Comparison of ENCODE assay signal across 31 cellular contexts in genomic region chr20:4568560-4568959, GRCh38.
"Had no signal": no experiment of that assay in that cellular context is flagged by ENCODE, and none has a peak within 500 bp of the region (broad histone marks: within the 10 kb centered on the region; RNA-seq: fewer than 3 reads in every experiment).

No MANE protein-coding gene starts in this region.

- H3K27me3 ChIP-seq: ovary, testis, tibial artery, transverse colon, upper lobe of right lung, uterus had no signal

- H3K27ac ChIP-seq: neural progenitor cell, ovary, parathyroid adenoma, psoas muscle, skin epidermis, spleen, suprapubic skin, testis, tibial artery, transverse colon, upper lobe of right lung, uterus had no signal

- H3K4me3 ChIP-seq: neural progenitor cell, ovary, psoas muscle, skin epidermis, smooth muscle cell, spleen, suprapubic skin, testis, tibial artery, transverse colon, upper lobe of right lung, uterus had no signal

- H3K9ac ChIP-seq: neural progenitor cell, parathyroid adenoma had no signal

- H3K4me3 Mint-ChIP-seq: natural killer cell; nephron; neural progenitor cell; stimulated activated memory B cell treated with anti-CD40 and anti-IgM and Interleukin-4, amounts not matched to agents 10 μg/mL and 1 μg/mL and 100 μg/mL, for 72 hours; stimulated activated naive CD8-positive, alpha-beta T cell treated with anti-CD3 and anti-CD28 coated beads, Interleukin-15, amount 100 ng/mL, for 72 hours; type B pancreatic cell had no signal

- ATAC-seq: natural killer cell; psoas muscle; right cardiac atrium; sciatic nerve; stimulated activated memory B cell treated with anti-CD40 and anti-IgM and Interleukin-4, amounts not matched to agents 10 μg/mL and 1 μg/mL and 100 μg/mL, for 72 hours; stimulated activated naive CD8-positive, alpha-beta T cell treated with anti-CD3 and anti-CD28 coated beads, Interleukin-15, amount 100 ng/mL, for 72 hours; stimulated activated naive CD8-positive, alpha-beta T cell treated with anti-CD3 and anti-CD28 coated beads, Interleukin-15, Interleukin-2, amounts not matched to agents 100 U/mL and 50 U/mL, for 24 hours; upper lobe of right lung had no signal

- H3K36me3 Mint-ChIP-seq: natural killer cell; neural progenitor cell; stimulated activated memory B cell treated with anti-CD40 and anti-IgM and Interleukin-4, amounts not matched to agents 10 μg/mL and 1 μg/mL and 100 μg/mL, for 72 hours; type B pancreatic cell had no signal

- H3K36me3 ChIP-seq: neural progenitor cell, ovary, spleen, suprapubic skin, tibial artery, transverse colon, upper lobe of right lung, uterus had no signal

- H3K79me2 ChIP-seq: parathyroid adenoma had no signal

- DNase-seq: natural killer cell; occipital lobe; ovary; posterior cingulate gyrus; psoas muscle; right cardiac atrium; spleen; stimulated activated CD4-positive, alpha-beta T cell treated with anti-CD3 and anti-CD28 coated beads, Interleukin-12 subunit alpha, Interleukin-12 subunit beta, amount 100 ng/mL, for 4 hours; stimulated activated CD4-positive, alpha-beta T cell treated with anti-CD3 and anti-CD28 coated beads, Interleukin-1b, Interleukin-23, amount 100 ng/mL, for 48 hours; stimulated activated CD4-positive, alpha-beta T cell treated with anti-CD3 and anti-CD28 coated beads, Interleukin-4, amount 100 ng/mL, for 1 hour; stimulated activated CD4-positive, alpha-beta T cell treated with anti-CD3 and anti-CD28 coated beads, Interleukin-4, amount 100 ng/mL, for 4 hours; stimulated activated CD8-positive, alpha-beta memory T cell treated with anti-CD3 and anti-CD28 coated beads, Interleukin-4, amount 100 ng/mL, for 48 hours; stimulated activated naive CD4-positive, alpha-beta T cell; stimulated activated naive CD8-positive, alpha-beta T cell treated with anti-CD3 and anti-CD28 coated beads, Interleukin-15, amount 100 ng/mL, for 72 hours; stimulated activated naive CD8-positive, alpha-beta T cell treated with anti-CD3 and anti-CD28 coated beads, Interleukin-15, Interleukin-2, amounts not matched to agents 100 U/mL and 50 U/mL, for 24 hours; substantia nigra; testis; tibial artery; transverse colon; upper lobe of right lung; uterus had no signal

- H2AFZ ChIP-seq: neural progenitor cell, parathyroid adenoma had no signal

- H3K27ac Mint-ChIP-seq: natural killer cell; nephron; neural progenitor cell; progenitor cell of endocrine pancreas; stimulated activated memory B cell treated with anti-CD40 and anti-IgM and Interleukin-4, amounts not matched to agents 10 μg/mL and 1 μg/mL and 100 μg/mL, for 72 hours; stimulated activated naive CD8-positive, alpha-beta T cell treated with anti-CD3 and anti-CD28 coated beads, Interleukin-15, amount 100 ng/mL, for 72 hours; type B pancreatic cell had no signal

- H3K9me3 Mint-ChIP-seq: natural killer cell, neural progenitor cell had no signal

- H3K4me1 Mint-ChIP-seq: natural killer cell; nephron; stimulated activated memory B cell treated with anti-CD40 and anti-IgM and Interleukin-4, amounts not matched to agents 10 μg/mL and 1 μg/mL and 100 μg/mL, for 72 hours; stimulated activated naive CD8-positive, alpha-beta T cell treated with anti-CD3 and anti-CD28 coated beads, Interleukin-15, amount 100 ng/mL, for 72 hours had no signal

- H3K9me3 ChIP-seq: ovary, suprapubic skin, testis, tibial artery, transverse colon, upper lobe of right lung, uterus had no signal

- H3K4me2 ChIP-seq: neural progenitor cell, smooth muscle cell had no signal

- H3K4me1 ChIP-seq: parathyroid adenoma, psoas muscle, spleen, suprapubic skin, testis, tibial artery, transverse colon, upper lobe of right lung, uterus had no signal
